In the genomic region with DNA sequence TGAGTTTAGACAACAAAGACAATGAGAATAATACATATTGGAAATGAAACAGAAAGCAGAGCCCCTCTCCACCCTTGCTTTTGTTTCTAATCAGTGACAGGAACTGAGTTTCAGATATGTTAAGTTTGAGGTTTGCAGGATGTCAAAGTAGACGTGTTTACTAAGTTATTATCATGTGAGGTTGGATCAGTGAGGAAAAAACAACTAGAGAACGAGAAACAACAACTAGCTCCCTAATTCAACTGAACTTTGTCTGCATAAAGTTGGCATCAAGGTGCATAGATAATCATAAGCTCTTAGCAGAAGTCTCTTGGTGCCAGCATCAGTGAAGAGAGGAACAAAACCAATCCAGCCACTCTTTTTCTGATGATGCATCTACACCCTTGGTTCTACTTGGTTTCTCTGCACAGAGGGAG, we compare ENCODE assay signal across 1 cellular context.
TF ChIP-seq lines count a peak whose summit lies in the region.

No MANE protein-coding gene starts in this region.

TF ChIP-seq in GM12878, 131 proteins besides CTCF, POLR2A, EP300 and RAD21:
- TF ChIP-seq, protein P1, sequence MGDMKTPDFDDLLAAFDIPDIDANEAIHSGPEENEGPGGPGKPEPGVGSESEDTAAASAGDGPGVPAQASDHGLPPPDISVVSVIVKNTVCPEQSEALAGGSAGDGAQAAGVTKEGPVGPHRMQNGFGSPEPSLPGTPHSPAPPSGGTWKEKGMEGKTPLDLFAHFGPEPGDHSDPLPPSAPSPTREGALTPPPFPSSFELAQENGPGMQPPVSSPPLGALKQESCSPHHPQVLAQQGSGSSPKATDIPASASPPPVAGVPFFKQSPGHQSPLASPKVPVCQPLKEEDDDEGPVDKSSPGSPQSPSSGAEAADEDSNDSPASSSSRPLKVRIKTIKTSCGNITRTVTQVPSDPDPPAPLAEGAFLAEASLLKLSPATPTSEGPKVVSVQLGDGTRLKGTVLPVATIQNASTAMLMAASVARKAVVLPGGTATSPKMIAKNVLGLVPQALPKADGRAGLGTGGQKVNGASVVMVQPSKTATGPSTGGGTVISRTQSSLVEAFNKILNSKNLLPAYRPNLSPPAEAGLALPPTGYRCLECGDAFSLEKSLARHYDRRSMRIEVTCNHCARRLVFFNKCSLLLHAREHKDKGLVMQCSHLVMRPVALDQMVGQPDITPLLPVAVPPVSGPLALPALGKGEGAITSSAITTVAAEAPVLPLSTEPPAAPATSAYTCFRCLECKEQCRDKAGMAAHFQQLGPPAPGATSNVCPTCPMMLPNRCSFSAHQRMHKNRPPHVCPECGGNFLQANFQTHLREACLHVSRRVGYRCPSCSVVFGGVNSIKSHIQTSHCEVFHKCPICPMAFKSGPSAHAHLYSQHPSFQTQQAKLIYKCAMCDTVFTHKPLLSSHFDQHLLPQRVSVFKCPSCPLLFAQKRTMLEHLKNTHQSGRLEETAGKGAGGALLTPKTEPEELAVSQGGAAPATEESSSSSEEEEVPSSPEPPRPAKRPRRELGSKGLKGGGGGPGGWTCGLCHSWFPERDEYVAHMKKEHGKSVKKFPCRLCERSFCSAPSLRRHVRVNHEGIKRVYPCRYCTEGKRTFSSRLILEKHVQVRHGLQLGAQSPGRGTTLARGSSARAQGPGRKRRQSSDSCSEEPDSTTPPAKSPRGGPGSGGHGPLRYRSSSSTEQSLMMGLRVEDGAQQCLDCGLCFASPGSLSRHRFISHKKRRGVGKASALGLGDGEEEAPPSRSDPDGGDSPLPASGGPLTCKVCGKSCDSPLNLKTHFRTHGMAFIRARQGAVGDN (IDR thresholded peaks at IDR 0.05) = peak; percentile 70; the same call in 1 of the 2 replicates
- TF ChIP-seq CREB1 (IDR thresholded peaks at IDR 0.05; ENCODE audit: low read depth) = 0 out of 2 replicates have a peak, but pooled peaks have one; percentile 35
- TF ChIP-seq JUNB (IDR thresholded peaks at IDR 0.05) = peak; percentile 32; the same call in 1 of the 2 replicates
- TF ChIP-seq SPI1 (IDR thresholded peaks at IDR 0.05; ENCODE audit: borderline replicate concordance, insufficient read depth, low read depth, low read length) = peak; percentile 54; the same call in 1 of the 2 replicates
- no peak for TF ChIP-seq CBFB (IDR thresholded peaks at IDR 0.05; ENCODE audit: low read depth)
- TF ChIP-seq RUNX3 (IDR thresholded peaks at IDR 0.05; ENCODE audit: low read length) = peak; percentile 63
- TF ChIP-seq CHD4 (IDR thresholded peaks at IDR 0.05) = no peak
- TF ChIP-seq, protein P2, sequence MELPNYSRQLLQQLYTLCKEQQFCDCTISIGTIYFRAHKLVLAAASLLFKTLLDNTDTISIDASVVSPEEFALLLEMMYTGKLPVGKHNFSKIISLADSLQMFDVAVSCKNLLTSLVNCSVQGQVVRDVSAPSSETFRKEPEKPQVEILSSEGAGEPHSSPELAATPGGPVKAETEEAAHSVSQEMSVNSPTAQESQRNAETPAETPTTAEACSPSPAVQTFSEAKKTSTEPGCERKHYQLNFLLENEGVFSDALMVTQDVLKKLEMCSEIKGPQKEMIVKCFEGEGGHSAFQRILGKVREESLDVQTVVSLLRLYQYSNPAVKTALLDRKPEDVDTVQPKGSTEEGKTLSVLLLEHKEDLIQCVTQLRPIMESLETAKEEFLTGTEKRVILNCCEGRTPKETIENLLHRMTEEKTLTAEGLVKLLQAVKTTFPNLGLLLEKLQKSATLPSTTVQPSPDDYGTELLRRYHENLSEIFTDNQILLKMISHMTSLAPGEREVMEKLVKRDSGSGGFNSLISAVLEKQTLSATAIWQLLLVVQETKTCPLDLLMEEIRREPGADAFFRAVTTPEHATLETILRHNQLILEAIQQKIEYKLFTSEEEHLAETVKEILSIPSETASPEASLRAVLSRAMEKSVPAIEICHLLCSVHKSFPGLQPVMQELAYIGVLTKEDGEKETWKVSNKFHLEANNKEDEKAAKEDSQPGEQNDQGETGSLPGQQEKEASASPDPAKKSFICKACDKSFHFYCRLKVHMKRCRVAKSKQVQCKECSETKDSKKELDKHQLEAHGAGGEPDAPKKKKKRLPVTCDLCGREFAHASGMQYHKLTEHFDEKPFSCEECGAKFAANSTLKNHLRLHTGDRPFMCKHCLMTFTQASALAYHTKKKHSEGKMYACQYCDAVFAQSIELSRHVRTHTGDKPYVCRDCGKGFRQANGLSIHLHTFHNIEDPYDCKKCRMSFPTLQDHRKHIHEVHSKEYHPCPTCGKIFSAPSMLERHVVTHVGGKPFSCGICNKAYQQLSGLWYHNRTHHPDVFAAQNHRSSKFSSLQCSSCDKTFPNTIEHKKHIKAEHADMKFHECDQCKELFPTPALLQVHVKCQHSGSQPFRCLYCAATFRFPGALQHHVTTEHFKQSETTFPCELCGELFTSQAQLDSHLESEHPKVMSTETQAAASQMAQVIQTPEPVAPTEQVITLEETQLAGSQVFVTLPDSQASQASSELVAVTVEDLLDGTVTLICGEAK (IDR thresholded peaks at IDR 0.05; ENCODE audit: borderline replicate concordance) = peak; percentile 10; the same call in 1 of the 2 replicates
- TF ChIP-seq IRF4 (IDR thresholded peaks at IDR 0.05; ENCODE audit: low read depth, low read length) = 0 out of 2 replicates have a peak, but pooled peaks have one; percentile 29
- peak; percentile 81 for TF ChIP-seq MTA2 (IDR thresholded peaks at IDR 0.05; ENCODE audit: low read depth)
- peak; percentile 63; the same call in 1 of the 3 replicates for TF ChIP-seq POU2F2 (IDR thresholded peaks at IDR 0.05; ENCODE audit: borderline replicate concordance, low read depth, low read length)
- peak; percentile 4; the same call in 1 of the 2 replicates for TF ChIP-seq ZNF24 (IDR thresholded peaks at IDR 0.05)
- peak; percentile 61 to 62 for TF ChIP-seq BHLHE40 (IDR thresholded peaks at IDR 0.05; ENCODE audit: borderline replicate concordance in 1 of 2, low read depth in 2 of 2, low read length in 1 of 2)
- no peak for TF ChIP-seq HCFC1 (IDR thresholded peaks at IDR 0.05; ENCODE audit: low read length)
- TF ChIP-seq, protein P3, sequence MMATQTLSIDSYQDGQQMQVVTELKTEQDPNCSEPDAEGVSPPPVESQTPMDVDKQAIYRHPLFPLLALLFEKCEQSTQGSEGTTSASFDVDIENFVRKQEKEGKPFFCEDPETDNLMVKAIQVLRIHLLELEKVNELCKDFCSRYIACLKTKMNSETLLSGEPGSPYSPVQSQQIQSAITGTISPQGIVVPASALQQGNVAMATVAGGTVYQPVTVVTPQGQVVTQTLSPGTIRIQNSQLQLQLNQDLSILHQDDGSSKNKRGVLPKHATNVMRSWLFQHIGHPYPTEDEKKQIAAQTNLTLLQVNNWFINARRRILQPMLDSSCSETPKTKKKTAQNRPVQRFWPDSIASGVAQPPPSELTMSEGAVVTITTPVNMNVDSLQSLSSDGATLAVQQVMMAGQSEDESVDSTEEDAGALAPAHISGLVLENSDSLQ (IDR thresholded peaks at IDR 0.05) = peak; percentile 77
- no peak for TF ChIP-seq SREBF2 (IDR thresholded peaks at IDR 0.05; ENCODE audit: low read length)
- no peak for TF ChIP-seq TARDBP (IDR thresholded peaks at IDR 0.05; ENCODE audit: borderline replicate concordance)
- no peak for TF ChIP-seq TCF7 (IDR thresholded peaks at IDR 0.05; ENCODE audit: borderline replicate concordance)
- no peak for TF ChIP-seq ZNF274 (IDR thresholded peaks at IDR 0.05; ENCODE audit: insufficient read depth, insufficient read length)
- TF ChIP-seq IKZF2 (IDR thresholded peaks at IDR 0.05) = peak; percentile 51 to 62; a peak in 1 of 4 replicates
- no peak for TF ChIP-seq RCOR1 (conservative IDR thresholded peaks at IDR 0.05; ENCODE audit: low read depth, low read length)
- TF ChIP-seq ATF7 (IDR thresholded peaks at IDR 0.05; ENCODE audit: low read depth) = peak; percentile 57; the same call in 1 of the 2 replicates
- TF ChIP-seq, protein P4, sequence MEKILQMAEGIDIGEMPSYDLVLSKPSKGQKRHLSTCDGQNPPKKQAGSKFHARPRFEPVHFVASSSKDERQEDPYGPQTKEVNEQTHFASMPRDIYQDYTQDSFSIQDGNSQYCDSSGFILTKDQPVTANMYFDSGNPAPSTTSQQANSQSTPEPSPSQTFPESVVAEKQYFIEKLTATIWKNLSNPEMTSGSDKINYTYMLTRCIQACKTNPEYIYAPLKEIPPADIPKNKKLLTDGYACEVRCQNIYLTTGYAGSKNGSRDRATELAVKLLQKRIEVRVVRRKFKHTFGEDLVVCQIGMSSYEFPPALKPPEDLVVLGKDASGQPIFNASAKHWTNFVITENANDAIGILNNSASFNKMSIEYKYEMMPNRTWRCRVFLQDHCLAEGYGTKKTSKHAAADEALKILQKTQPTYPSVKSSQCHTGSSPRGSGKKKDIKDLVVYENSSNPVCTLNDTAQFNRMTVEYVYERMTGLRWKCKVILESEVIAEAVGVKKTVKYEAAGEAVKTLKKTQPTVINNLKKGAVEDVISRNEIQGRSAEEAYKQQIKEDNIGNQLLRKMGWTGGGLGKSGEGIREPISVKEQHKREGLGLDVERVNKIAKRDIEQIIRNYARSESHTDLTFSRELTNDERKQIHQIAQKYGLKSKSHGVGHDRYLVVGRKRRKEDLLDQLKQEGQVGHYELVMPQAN (conservative IDR thresholded peaks at IDR 0.05) = no peak
- TF ChIP-seq IKZF1 (conservative IDR thresholded peaks at IDR 0.05) = peak; percentile 63
- TF ChIP-seq, protein P5, sequence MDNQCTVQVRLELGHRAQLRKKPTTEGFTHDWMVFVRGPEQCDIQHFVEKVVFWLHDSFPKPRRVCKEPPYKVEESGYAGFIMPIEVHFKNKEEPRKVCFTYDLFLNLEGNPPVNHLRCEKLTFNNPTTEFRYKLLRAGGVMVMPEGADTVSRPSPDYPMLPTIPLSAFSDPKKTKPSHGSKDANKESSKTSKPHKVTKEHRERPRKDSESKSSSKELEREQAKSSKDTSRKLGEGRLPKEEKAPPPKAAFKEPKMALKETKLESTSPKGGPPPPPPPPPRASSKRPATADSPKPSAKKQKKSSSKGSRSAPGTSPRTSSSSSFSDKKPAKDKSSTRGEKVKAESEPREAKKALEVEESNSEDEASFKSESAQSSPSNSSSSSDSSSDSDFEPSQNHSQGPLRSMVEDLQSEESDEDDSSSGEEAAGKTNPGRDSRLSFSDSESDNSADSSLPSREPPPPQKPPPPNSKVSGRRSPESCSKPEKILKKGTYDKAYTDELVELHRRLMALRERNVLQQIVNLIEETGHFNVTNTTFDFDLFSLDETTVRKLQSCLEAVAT (IDR thresholded peaks at IDR 0.05) = peak; percentile 40; the same call in 1 of the 2 replicates
- 0 out of 2 replicates have a peak, but pooled peaks have one; percentile 22 for TF ChIP-seq BCL11A (IDR thresholded peaks at IDR 0.05; ENCODE audit: low read depth, low read length)
- TF ChIP-seq RAD51 (IDR thresholded peaks at IDR 0.05) = 0 out of 2 replicates have a peak, but pooled peaks have one; percentile 32
- TF ChIP-seq ZNF217 (IDR thresholded peaks at IDR 0.05) = peak; percentile 65; the same call in 1 of the 2 replicates
- no peak for TF ChIP-seq NR2F1 (conservative IDR thresholded peaks at IDR 0.05)
- TF ChIP-seq MYC (IDR thresholded peaks at IDR 0.05; ENCODE audit: insufficient read depth, insufficient read length, insufficient replicate concordance, low read length, severe bottlenecking) = no peak
- 0 out of 2 replicates have a peak, but pooled peaks have one; percentile 35 for TF ChIP-seq BMI1 (IDR thresholded peaks at IDR 0.05; ENCODE audit: borderline replicate concordance)
